In the genomic region with DNA sequence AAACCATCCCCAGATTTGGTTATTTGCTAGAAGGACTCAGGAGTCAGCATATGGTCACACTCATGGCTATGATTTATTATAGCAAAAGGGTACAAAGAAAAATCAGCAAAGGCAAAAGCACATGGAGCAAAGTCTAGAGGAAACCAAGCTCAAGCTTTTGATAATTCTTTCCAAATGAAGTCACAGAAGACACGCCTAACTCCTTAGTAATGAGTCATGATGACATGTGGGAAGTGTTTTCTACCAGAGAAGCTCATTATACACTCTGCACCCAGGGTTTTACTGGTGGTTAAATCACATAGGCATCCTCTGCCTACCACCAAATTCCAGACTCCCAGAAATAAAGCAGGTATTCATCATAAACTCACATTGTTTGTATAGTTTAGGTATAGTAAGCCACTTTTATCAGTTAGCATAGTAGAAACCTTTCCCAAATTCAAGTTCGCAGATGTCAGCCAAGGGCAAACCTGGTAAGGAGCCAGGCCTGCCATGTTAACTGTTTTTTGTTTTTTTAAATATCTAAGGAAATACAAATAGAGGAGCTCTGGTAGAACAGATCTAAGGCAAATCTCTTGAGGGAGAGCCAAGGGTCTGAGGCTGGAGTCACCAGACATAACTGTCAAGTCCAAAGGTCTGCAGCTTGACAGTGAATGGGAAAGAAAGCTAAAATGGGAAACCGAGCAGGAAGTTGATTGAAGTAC, we compare ENCODE assay signal across 10 cellular contexts. TPM values are rescaled to one million over a fixed set of nuclear protein-coding genes. Genes with fewer than 3 reads are reported as not detected.
DNase-seq lines count a peak whose midpoint lies in the region; ATAC-seq, FAIRE-seq and TF ChIP-seq lines count a peak whose summit lies in the region.
"Had no signal": no experiment of that assay in that cellular context is flagged by ENCODE, and none has a peak within 500 bp of the region (broad histone marks: within the 10 kb centered on the region; RNA-seq: fewer than 3 reads in every experiment).

No MANE protein-coding gene starts in this region.

- CTCF ChIA-PET in HCT116 (lab: Charles Lee): interaction anchor here (0.9 to 1.3 kb wide), 2 partner anchors 72 to 97 kb away, joined by 3 to 5 read pairs; no protein-coding TSS in a partner anchor

- intact Hi-C loops in HCT116 (cut with micrococcal nuclease) (no loop called here), heart right ventricle (cut with DNase I) (no loop called here)

- H3K4me3 ChIP-seq in HCT116 (replicated peaks in 1 of 2; ENCODE audit: low read depth in 1 of 2, low read length in 2 of 2) (peak overlapping the region in 1 of 2 experiments; percentile 25; a peak in 1 of 4 replicates), heart right ventricle (no peak overlapping the region), smooth muscle cell (no peak overlapping the region)

- H4K20me1 ChIP-seq in HCT116 (ENCODE audit: insufficient read depth): no peaks in the 10 kb centered on the region
- H4K20me1 ChIP-seq in smooth muscle cell (ENCODE audit: low read depth): no peaks in the 10 kb centered on the region

- FAIRE-seq in frontal cortex (lab: Jason Lieb, UNC): no peak

- H3K36me3 ChIP-seq in HCT116 (ENCODE audit: control insufficient read depth in 1 of 2, insufficient read depth in 2 of 2, low read length in 2 of 2) (no peaks in the 10 kb centered on the region), heart right ventricle (no peaks in the 10 kb centered on the region), smooth muscle cell (ENCODE audit: low read depth) (no peaks in the 10 kb centered on the region)

- TF ChIP-seq RAD21 in HCT116 (IDR thresholded peaks at IDR 0.05; ENCODE audit: low read depth): 0 out of 2 replicates have a peak, but pooled peaks have one; percentile 14

- 66 to 81% methylated on average over 3 of the region's 3 CpGs for WGBS in heart right ventricle, 2 donors
- WGBS in smooth muscle cell (ENCODE audit: low lambda C conversion rate): 52% methylated on average over 3 of the region's 3 CpGs

- H3K79me2 ChIP-seq in HCT116 (ENCODE audit: insufficient read depth, low read length) (no peaks in the 10 kb centered on the region), smooth muscle cell (ENCODE audit: low read depth) (no peaks in the 10 kb centered on the region)

- H3K27me3 ChIP-seq in HCT116 (ENCODE audit: insufficient read depth, low read length) (no peaks in the 10 kb centered on the region), heart right ventricle (no peaks in the 10 kb centered on the region), smooth muscle cell (ENCODE audit: low read depth) (no peaks in the 10 kb centered on the region)

- POLR2A ChIA-PET in HCT116 (lab: Charles Lee): interaction anchor here (0.9 to 1.4 kb wide), 2 partner anchors 9 to 15 kb away, joined by 5 to 6 read pairs; partner anchors contain the start of gene HIBADH

- H3K9me3 ChIP-seq in HCT116 (ENCODE audit: control insufficient read depth in 1 of 2, insufficient read depth in 1 of 2, low read depth in 1 of 2, low read length in 2 of 2) (no peaks in the 10 kb centered on the region), heart right ventricle (no peaks in the 10 kb centered on the region), smooth muscle cell (replicated peaks; ENCODE audit: low read depth) (no peaks in the 10 kb centered on the region)

- DNase-seq in HCT116 (ENCODE audit: low read depth, low spot score) (peak; percentile 87), T1000 (lab: John Stamatoyannopoulos, UW) (peak; percentile 33), heart right ventricle (no peak), smooth muscle cell (lab: John Stamatoyannopoulos, UW; ENCODE audit: unreplicated experiment) (no peak), frontal cortex (ENCODE audit: low spot score in 2 of 2) (no peak), NCI-H2227 treated with DMSO at 0.1 percent for 48 hours (lab: John Stamatoyannopoulos, UW) (no peak), NCI-H1436 (lab: John Stamatoyannopoulos, UW) (no peak)
- DNase-seq: activated CD4-positive, alpha-beta T cell treated with anti-CD3 and anti-CD28 coated beads, Interleukin-2, amount 50 U/mL, for 48 hours; NCI-H1092 had no signal

- no peaks in the 10 kb centered on the region for H3K9me2 ChIP-seq in HCT116 (ENCODE audit: insufficient read depth)

- H3K27ac ChIP-seq in HCT116 (ENCODE audit: low read depth, low read length): peak overlapping the region; percentile 67; the same call in 1 of the 2 replicates
- peak overlapping the region in 6 of 10 donors; percentile 17 to 65 (median 44) for H3K27ac ChIP-seq in heart right ventricle
- H3K27ac ChIP-seq in smooth muscle cell (ENCODE audit: low read depth): peak overlapping the region; percentile 97

- BruUV-seq in HCT116 (replicated peaks; lab: Mats Ljungman, UMichigan): no TSS peak

- TF ChIP-seq CTCF in HCT116 (IDR thresholded peaks at IDR 0.05 in 2 of 3, conservative IDR thresholded peaks at IDR 0.05 in 1 of 3; ENCODE audit: borderline replicate concordance in 1 of 3, insufficient read depth in 1 of 3, low read depth in 2 of 3, low read length in 2 of 3) (no peak), heart right ventricle (IDR thresholded peaks at IDR 0.05) (no peak), smooth muscle cell (IDR thresholded peaks at IDR 0.05; ENCODE audit: borderline replicate concordance, insufficient read depth, poor library complexity, severe bottlenecking) (no peak)

- RAD21 ChIA-PET in HCT116 (lab: Charles Lee; ENCODE audit: low non-redundant PET in 1 of 2, low total read pairs in 2 of 2, uncharacterized antibody in 2 of 2, unreplicated experiment in 2 of 2): no interaction called here

- H2AFZ ChIP-seq in HCT116 (ENCODE audit: low read depth, low read length, poor library complexity, severe bottlenecking) (peak overlapping the region; percentile 4), smooth muscle cell (ENCODE audit: low read depth) (no peak overlapping the region)

- ATAC-seq in HCT116 (peak; percentile 85), heart right ventricle (peak in 6 of 8 donors; percentile 73 to 87 (median 81)), HG02759 (IDR thresholded peaks at IDR 0.05; ENCODE audit: unreplicated experiment) (no peak)

- H3K9ac ChIP-seq in HCT116 (ENCODE audit: low read length) (peak overlapping the region; percentile 28), smooth muscle cell (ENCODE audit: low read depth) (peak overlapping the region; percentile 75)

- no peak for TF ChIP-seq POLR2A in HCT116 (IDR thresholded peaks at IDR 0.05; ENCODE audit: borderline replicate concordance, extremely low read depth, insufficient read depth, insufficient read length)

- H3K4me2 ChIP-seq in HCT116 (ENCODE audit: low read length) (peak overlapping the region; percentile 76), smooth muscle cell (peak overlapping the region; percentile 53)

- peaks cover 19 to 33% of the 10 kb centered on the region in 2 experiments for H3K4me1 ChIP-seq in HCT116 (ENCODE audit: control insufficient read depth in 1 of 2, insufficient read depth in 2 of 2, low read length in 2 of 2)
- H3K4me1 ChIP-seq in heart right ventricle: peaks cover 0 to 18% (median 3%) of the 10 kb centered on the region in 9 donors
- H3K4me1 ChIP-seq in smooth muscle cell (ENCODE audit: low read depth): peaks cover 6% of the 10 kb centered on the region

- H3F3A ChIP-seq in smooth muscle cell (ENCODE audit: low read depth): peaks cover 19% of the 10 kb centered on the region

TF ChIP-seq in HCT116, 20 proteins besides CTCF, POLR2A, EP300 and RAD21 (continues in another document):
- TF ChIP-seq, protein P1, sequence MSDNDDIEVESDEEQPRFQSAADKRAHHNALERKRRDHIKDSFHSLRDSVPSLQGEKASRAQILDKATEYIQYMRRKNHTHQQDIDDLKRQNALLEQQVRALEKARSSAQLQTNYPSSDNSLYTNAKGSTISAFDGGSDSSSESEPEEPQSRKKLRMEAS (IDR thresholded peaks at IDR 0.05): peak; percentile 89
- peak; percentile 95 for TF ChIP-seq FOSL1 (IDR thresholded peaks at IDR 0.05; ENCODE audit: low read depth)
- no peak for TF ChIP-seq EGR1 (IDR thresholded peaks at IDR 0.05; ENCODE audit: low read depth)
- TF ChIP-seq JUND (IDR thresholded peaks at IDR 0.05): peak; percentile 95
- no peak for TF ChIP-seq EZH2phosphoT487 (IDR thresholded peaks at IDR 0.05; ENCODE audit: borderline replicate concordance)
- peak; percentile 53 for TF ChIP-seq POLR2AphosphoS5 (IDR thresholded peaks at IDR 0.05; ENCODE audit: low read depth, low read length)
- TF ChIP-seq CBX3 (IDR thresholded peaks at IDR 0.05; ENCODE audit: low read depth): peak; percentile 79; the same call in 1 of the 2 replicates
- TF ChIP-seq CEBPB (IDR thresholded peaks at IDR 0.05; ENCODE audit: low read depth): peak; percentile 58
- TF ChIP-seq SRF (IDR thresholded peaks at IDR 0.05; ENCODE audit: low read depth): 0 out of 2 replicates have a peak, but pooled peaks have one; percentile 37
- TF ChIP-seq SIN3A (IDR thresholded peaks at IDR 0.05; ENCODE audit: low read depth): peak; percentile 71
- TF ChIP-seq, protein P2, sequence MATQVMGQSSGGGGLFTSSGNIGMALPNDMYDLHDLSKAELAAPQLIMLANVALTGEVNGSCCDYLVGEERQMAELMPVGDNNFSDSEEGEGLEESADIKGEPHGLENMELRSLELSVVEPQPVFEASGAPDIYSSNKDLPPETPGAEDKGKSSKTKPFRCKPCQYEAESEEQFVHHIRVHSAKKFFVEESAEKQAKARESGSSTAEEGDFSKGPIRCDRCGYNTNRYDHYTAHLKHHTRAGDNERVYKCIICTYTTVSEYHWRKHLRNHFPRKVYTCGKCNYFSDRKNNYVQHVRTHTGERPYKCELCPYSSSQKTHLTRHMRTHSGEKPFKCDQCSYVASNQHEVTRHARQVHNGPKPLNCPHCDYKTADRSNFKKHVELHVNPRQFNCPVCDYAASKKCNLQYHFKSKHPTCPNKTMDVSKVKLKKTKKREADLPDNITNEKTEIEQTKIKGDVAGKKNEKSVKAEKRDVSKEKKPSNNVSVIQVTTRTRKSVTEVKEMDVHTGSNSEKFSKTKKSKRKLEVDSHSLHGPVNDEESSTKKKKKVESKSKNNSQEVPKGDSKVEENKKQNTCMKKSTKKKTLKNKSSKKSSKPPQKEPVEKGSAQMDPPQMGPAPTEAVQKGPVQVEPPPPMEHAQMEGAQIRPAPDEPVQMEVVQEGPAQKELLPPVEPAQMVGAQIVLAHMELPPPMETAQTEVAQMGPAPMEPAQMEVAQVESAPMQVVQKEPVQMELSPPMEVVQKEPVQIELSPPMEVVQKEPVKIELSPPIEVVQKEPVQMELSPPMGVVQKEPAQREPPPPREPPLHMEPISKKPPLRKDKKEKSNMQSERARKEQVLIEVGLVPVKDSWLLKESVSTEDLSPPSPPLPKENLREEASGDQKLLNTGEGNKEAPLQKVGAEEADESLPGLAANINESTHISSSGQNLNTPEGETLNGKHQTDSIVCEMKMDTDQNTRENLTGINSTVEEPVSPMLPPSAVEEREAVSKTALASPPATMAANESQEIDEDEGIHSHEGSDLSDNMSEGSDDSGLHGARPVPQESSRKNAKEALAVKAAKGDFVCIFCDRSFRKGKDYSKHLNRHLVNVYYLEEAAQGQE (IDR thresholded peaks at IDR 0.05; ENCODE audit: low read depth): no peak

RNA-seq across cellular contexts. Expression of gene HIBADH, which starts 15.4 kb away (rescaled TPM):
- 32.4 TPM for total RNA-seq in HCT116 (2021; ENCODE audit: unreplicated experiment)
- polyA plus RNA-seq in HCT116 (2012): 20.8 and 24.6 TPM in 2 replicates
- 10 to 100 TPM; 56.5 to 94.0 (median 80.8) TPM for total RNA-seq in heart right ventricle
- polyA plus RNA-seq in heart right ventricle: 10 to 100 TPM; 24.7 to 32.3 TPM
- 16.1 and 25.7 TPM in 2 replicates for total RNA-seq in smooth muscle cell
- 24.4 and 25.5 TPM in 2 replicates for polyA plus RNA-seq in smooth muscle cell
- total RNA-seq in frontal cortex: 13.5 TPM

Comparison
In these comparisons a context has a peak if more than half of its experiments do, and no peak if none do; other contexts are left out.
1. DNase-seq: peak in HCT116 (single experiment) and T1000 (single experiment); none in heart right ventricle (0 of 2), smooth muscle cell (single experiment), frontal cortex (0 of 2), NCI-H2227 treated with DMSO at 0.1 percent for 48 hours (single experiment) and NCI-H1436 (single experiment).
2. H3K27ac ChIP-seq: peak in every context shown above with its lines; median percentile 97 in smooth muscle cell; 67 in HCT116; 44 in heart right ventricle.